ENCODE assay signal across 8 cellular contexts in the genomic region with DNA sequence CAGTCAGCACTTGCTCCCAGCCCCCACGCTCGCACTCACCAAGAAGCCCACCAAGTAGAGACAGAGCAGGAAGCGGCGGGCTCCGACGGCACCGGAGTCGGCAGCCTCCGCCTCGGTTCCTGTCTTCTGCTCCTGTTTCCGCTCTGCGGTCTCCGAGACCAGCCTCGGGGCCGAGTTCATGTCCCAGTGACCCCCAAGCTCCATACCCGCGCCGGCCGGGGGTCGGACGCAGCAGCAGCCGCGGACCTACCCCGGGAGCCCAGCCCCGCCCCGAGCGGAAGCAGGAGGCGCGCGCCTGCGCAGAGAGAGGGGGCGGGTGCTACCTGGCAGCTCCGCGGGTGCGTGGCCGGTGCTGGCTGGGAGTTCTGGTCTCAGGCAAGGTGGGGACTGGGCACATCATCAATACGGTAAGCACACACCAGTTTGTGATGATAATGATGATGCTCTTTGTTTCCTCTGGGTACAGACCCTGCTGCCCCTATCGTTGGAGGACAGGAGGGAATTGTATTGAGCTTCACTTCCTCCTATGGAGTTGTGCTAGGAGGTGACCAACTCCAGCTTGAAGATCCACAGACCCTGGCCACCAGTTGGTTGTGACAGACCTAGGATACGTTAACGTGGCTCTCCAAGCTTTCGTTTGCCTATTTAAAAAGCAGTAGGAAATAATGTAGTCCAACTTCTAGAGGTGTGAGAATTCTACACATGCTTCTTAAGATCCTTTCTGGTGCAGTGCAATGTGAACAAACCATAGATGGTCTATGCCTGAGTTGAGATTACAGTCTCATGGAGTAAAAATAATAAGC. TPM values are rescaled to one million over a fixed set of nuclear protein-coding genes. Genes with fewer than 3 reads are reported as not detected.
DNase-seq lines count a peak whose midpoint lies in the region; ATAC-seq and TF ChIP-seq lines count a peak whose summit lies in the region.

No MANE protein-coding gene starts in this region.

- peak overlapping the region; percentile 89 for H3K4me3 Mint-ChIP-seq in activated CD4-positive, alpha-beta T cell treated with anti-CD3 and anti-CD28 coated beads, Interleukin-2, amount 10 ng/mL, durations not matched to agents 7 days and 5 days

- peak overlapping the region; percentile 94 to 99 (median 98) for H3K4me3 ChIP-seq in right lobe of liver

- no peaks in the 10 kb centered on the region for H3K9me3 Mint-ChIP-seq in activated CD4-positive, alpha-beta T cell treated with anti-CD3 and anti-CD28 coated beads, Interleukin-2, amount 10 ng/mL, durations not matched to agents 7 days and 5 days

- H3K36me3 ChIP-seq in right lobe of liver = peaks cover 0 to 3% (median under 1%) of the 10 kb centered on the region in 4 donors

- peak overlapping the region; percentile 92 for H3K27ac Mint-ChIP-seq in activated CD4-positive, alpha-beta T cell treated with anti-CD3 and anti-CD28 coated beads, Interleukin-2, amount 10 ng/mL, durations not matched to agents 7 days and 5 days

- H3K27me3 Mint-ChIP-seq in activated CD4-positive, alpha-beta T cell treated with anti-CD3 and anti-CD28 coated beads, Interleukin-2, amount 10 ng/mL, durations not matched to agents 7 days and 5 days = no peaks in the 10 kb centered on the region

- POLR2A ChIA-PET in activated CD4-positive, alpha-beta T cell treated with anti-CD3 and anti-CD28 coated beads, Interleukin-2, amount 10 ng/mL, durations not matched to agents 7 days and 5 days (lab: Charles Lee) = interaction anchor here (0.6 kb wide), 1 partner anchor 11 kb away, joined by 3 read pairs; no protein-coding TSS in a partner anchor

- DNase-seq in AML-193 (lab: John Stamatoyannopoulos, UW) (peak; percentile 45 to 61), NCI-H226 (peak; percentile 55), dermis microvascular lymphatic vessel endothelial cell (ENCODE audit: low read depth in 2 of 2) (peak; percentile 28 to 65), right lobe of liver (peak; percentile 91 to 92 (median 91))
- peak; percentile 85 for DNase-seq in activated CD4-positive, alpha-beta T cell treated with anti-CD3 and anti-CD28 coated beads, Interleukin-2, amount 10 ng/mL, durations not matched to agents 7 days and 5 days
- peak; percentile 82 to 93 for DNase-seq in stimulated activated CD4-positive, alpha-beta T cell treated with anti-CD3 and anti-CD28 coated beads, Interleukin-4, amount 100 ng/mL, for 4 hours

- H3K4me1 Mint-ChIP-seq in activated CD4-positive, alpha-beta T cell treated with anti-CD3 and anti-CD28 coated beads, Interleukin-2, amount 10 ng/mL, durations not matched to agents 7 days and 5 days = peaks cover 33% of the 10 kb centered on the region

- TF ChIP-seq POLR2A in right lobe of liver (IDR thresholded peaks at IDR 0.05) = peak; percentile 82

- H3K9me3 ChIP-seq in right lobe of liver = no peaks in the 10 kb centered on the region

- no peaks in the 10 kb centered on the region for H3K27me3 ChIP-seq in right lobe of liver

- peaks cover 1% of the 10 kb centered on the region for H3K36me3 Mint-ChIP-seq in activated CD4-positive, alpha-beta T cell treated with anti-CD3 and anti-CD28 coated beads, Interleukin-2, amount 10 ng/mL, durations not matched to agents 7 days and 5 days (ENCODE audit: low read depth)

- CTCF ChIA-PET in activated CD4-positive, alpha-beta T cell treated with anti-CD3 and anti-CD28 coated beads, Interleukin-2, amount 10 ng/mL, durations not matched to agents 7 days and 5 days (lab: Charles Lee) = interaction anchor here (1.2 to 3.1 kb wide), 2 partner anchors 17 to 228 kb away, joined by 3 to 11 read pairs; no protein-coding TSS in a partner anchor

- H3K4me1 ChIP-seq in right lobe of liver = peaks cover 0 to 10% (median 0%) of the 10 kb centered on the region in 4 donors

- 0% methylated on average over 10 of the region's 41 CpGs for WGBS in right lobe of liver (ENCODE audit: insufficient coverage, low coverage, low lambda C conversion rate, missing lambda C conversion rate)

- intact Hi-C loops in right lobe of liver (cut with DNase I) = no loop called here

- no peak for TF ChIP-seq CTCF in right lobe of liver (IDR thresholded peaks at IDR 0.05)

- peak overlapping the region; percentile 77 to 89 (median 83) for H3K27ac ChIP-seq in right lobe of liver

- peak; percentile 80 for ATAC-seq in GM18870 (IDR thresholded peaks at IDR 0.05; ENCODE audit: unreplicated experiment)
- peak; percentile 97 for ATAC-seq in HG03097 (IDR thresholded peaks at IDR 0.05; ENCODE audit: low FRiP score, unreplicated experiment)
- peak; percentile 94 to 96 (median 95) for ATAC-seq in right lobe of liver

RNA-seq across cellular contexts. Expression of a gene that starts 25.0 kb away (rescaled TPM):
- total RNA-seq in activated CD4-positive, alpha-beta T cell treated with anti-CD3 and anti-CD28 coated beads, Interleukin-2, amount 10 ng/mL, durations not matched to agents 7 days and 5 days = 1 to 10 TPM; 2.5 to 4.1 TPM
- 0.39 and 1.0 TPM in 2 replicates for total RNA-seq in dermis microvascular lymphatic vessel endothelial cell
- total RNA-seq in right lobe of liver = 1 to 10 TPM; 1.2 to 5.9 (median 2.3) TPM

Comparison
In these comparisons a context has a peak if more than half of its experiments do, and no peak if none do; other contexts are left out.
1. Peak in every context shown above with its lines: DNase-seq, ATAC-seq, H3K4me3 ChIP-seq and H3K27ac ChIP-seq.